1 cellular context compared by ENCODE assay signal in the genomic region with DNA sequence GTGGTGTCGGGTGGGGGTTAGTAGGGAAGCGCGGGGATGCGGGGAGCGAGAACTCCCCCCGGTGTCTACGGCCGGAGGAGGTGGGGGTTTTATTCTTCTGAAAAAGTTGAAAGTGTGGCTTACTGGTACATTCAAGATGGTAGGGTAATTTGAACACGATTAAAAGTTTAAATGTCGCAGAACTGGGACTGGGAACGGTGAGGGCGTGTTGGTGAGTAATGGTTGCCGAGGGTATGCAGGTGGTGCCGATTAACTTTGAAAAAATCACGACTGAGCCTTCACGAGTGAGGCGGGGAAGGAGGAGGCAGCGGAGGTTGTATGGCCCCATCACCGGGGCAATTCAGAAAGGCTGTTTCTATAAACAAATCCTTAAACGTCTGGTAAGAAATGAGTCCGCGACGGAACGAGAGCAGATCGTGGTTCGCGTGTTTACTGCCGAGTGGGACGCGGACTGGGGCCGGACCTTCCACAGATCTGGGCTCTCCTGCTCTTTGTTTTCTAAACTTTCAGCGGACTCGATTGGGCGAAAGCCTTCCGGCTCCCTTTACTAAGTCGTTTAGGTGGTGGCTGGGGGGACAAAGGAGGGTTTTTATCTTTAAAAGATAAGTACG.
TF ChIP-seq lines count a peak whose summit lies in the region.

No MANE protein-coding gene starts in this region.

TF ChIP-seq in HEK293, 187 proteins besides CTCF, POLR2A, EP300 and RAD21 (continued from another document):
- TF ChIP-seq, protein P1, sequence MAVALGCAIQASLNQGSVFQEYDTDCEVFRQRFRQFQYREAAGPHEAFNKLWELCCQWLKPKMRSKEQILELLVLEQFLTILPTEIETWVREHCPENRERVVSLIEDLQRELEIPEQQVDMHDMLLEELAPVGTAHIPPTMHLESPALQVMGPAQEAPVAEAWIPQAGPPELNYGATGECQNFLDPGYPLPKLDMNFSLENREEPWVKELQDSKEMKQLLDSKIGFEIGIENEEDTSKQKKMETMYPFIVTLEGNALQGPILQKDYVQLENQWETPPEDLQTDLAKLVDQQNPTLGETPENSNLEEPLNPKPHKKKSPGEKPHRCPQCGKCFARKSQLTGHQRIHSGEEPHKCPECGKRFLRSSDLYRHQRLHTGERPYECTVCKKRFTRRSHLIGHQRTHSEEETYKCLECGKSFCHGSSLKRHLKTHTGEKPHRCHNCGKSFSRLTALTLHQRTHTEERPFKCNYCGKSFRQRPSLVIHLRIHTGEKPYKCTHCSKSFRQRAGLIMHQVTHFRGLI (tag by site-specific recombination; IDR thresholded peaks at IDR 0.05): no peak
- TF ChIP-seq ZNF529 (tag by site-specific recombination; IDR thresholded peaks at IDR 0.05; ENCODE audit: insufficient replicate concordance) (no peak), ZNF623 (tag by site-specific recombination; IDR thresholded peaks at IDR 0.05) (no peak), ZSCAN23 (tag by site-specific recombination; IDR thresholded peaks at IDR 0.05) (peak; percentile 15; the same call in 1 of the 2 replicates), SCRT2 (tag by site-specific recombination; IDR thresholded peaks at IDR 0.05) (no peak), YY1 (tag by site-specific recombination; IDR thresholded peaks at IDR 0.05) (peak; percentile 37; the same call in 1 of the 2 replicates), ZFP69B (tag by site-specific recombination; IDR thresholded peaks at IDR 0.05) (peak; percentile 8; the same call in 1 of the 2 replicates), ZNF211 (tag by site-specific recombination; IDR thresholded peaks at IDR 0.05; ENCODE audit: low read depth) (no peak), ZNF169 (tag by site-specific recombination; IDR thresholded peaks at IDR 0.05) (no peak), ZNF366 (tag by site-specific recombination; conservative IDR thresholded peaks at IDR 0.05) (no peak), GLIS1 (tag by site-specific recombination; IDR thresholded peaks at IDR 0.05) (no peak), KLF10 (tag by site-specific recombination; IDR thresholded peaks at IDR 0.05) (no peak), ZNF24 (tag by site-specific recombination; IDR thresholded peaks at IDR 0.05) (no peak), PRDM1 (tag by site-specific recombination; IDR thresholded peaks at IDR 0.05) (peak; percentile 88), GLIS2 (tag by site-specific recombination; IDR thresholded peaks at IDR 0.05) (no peak), ZNF404 (tag by site-specific recombination; IDR thresholded peaks at IDR 0.05) (no peak), ZNF48 (tag by site-specific recombination; IDR thresholded peaks at IDR 0.05) (no peak), MZF1 (tag by site-specific recombination; IDR thresholded peaks at IDR 0.05; ENCODE audit: borderline replicate concordance) (peak; percentile 95), ZNF777 (tag by site-specific recombination; IDR thresholded peaks at IDR 0.05; ENCODE audit: borderline replicate concordance) (no peak), ZEB2 (tag by site-specific recombination; IDR thresholded peaks at IDR 0.05) (peak; percentile 45; the same call in 1 of the 2 replicates), GFI1B (tag by site-specific recombination; IDR thresholded peaks at IDR 0.05) (0 out of 2 replicates have a peak, but pooled peaks have one; percentile 29), ZFP37 (tag by site-specific recombination; IDR thresholded peaks at IDR 0.05) (no peak), BCL11B (tag by site-specific recombination; IDR thresholded peaks at IDR 0.05; ENCODE audit: low read depth) (no peak), GLI2 (tag by site-specific recombination; IDR thresholded peaks at IDR 0.05; ENCODE audit: borderline replicate concordance, low read depth) (no peak), YY2 (tag by site-specific recombination; IDR thresholded peaks at IDR 0.05) (no peak), ZNF175 (tag by site-specific recombination; IDR thresholded peaks at IDR 0.05) (no peak), ZNF677 (tag by site-specific recombination; IDR thresholded peaks at IDR 0.05) (no peak), ZNF2 (tag by site-specific recombination; IDR thresholded peaks at IDR 0.05) (0 out of 2 replicates have a peak, but pooled peaks have one; percentile 9), ZNF202 (tag by site-specific recombination; IDR thresholded peaks at IDR 0.05; ENCODE audit: borderline replicate concordance) (no peak), ZNF335 (tag by site-specific recombination; conservative IDR thresholded peaks at IDR 0.05) (0 out of 2 replicates have a peak, but pooled peaks have one; percentile 58), ZBTB7A (tag by site-specific recombination; IDR thresholded peaks at IDR 0.05; ENCODE audit: low read depth) (no peak), ZNF600 (tag by site-specific recombination; IDR thresholded peaks at IDR 0.05) (peak; percentile 7; the same call in 1 of the 2 replicates), ZNF223 (tag by site-specific recombination; IDR thresholded peaks at IDR 0.05) (no peak), ZNF146 (tag by site-specific recombination; IDR thresholded peaks at IDR 0.05) (no peak), ZNF555 (tag by site-specific recombination; conservative IDR thresholded peaks at IDR 0.05) (no peak)
- TF ChIP-seq, protein P2, sequence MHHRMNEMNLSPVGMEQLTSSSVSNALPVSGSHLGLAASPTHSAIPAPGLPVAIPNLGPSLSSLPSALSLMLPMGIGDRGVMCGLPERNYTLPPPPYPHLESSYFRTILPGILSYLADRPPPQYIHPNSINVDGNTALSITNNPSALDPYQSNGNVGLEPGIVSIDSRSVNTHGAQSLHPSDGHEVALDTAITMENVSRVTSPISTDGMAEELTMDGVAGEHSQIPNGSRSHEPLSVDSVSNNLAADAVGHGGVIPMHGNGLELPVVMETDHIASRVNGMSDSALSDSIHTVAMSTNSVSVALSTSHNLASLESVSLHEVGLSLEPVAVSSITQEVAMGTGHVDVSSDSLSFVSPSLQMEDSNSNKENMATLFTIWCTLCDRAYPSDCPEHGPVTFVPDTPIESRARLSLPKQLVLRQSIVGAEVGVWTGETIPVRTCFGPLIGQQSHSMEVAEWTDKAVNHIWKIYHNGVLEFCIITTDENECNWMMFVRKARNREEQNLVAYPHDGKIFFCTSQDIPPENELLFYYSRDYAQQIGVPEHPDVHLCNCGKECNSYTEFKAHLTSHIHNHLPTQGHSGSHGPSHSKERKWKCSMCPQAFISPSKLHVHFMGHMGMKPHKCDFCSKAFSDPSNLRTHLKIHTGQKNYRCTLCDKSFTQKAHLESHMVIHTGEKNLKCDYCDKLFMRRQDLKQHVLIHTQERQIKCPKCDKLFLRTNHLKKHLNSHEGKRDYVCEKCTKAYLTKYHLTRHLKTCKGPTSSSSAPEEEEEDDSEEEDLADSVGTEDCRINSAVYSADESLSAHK (tag by site-specific recombination; IDR thresholded peaks at IDR 0.05): peak; percentile 94
- TF ChIP-seq, protein P3, sequence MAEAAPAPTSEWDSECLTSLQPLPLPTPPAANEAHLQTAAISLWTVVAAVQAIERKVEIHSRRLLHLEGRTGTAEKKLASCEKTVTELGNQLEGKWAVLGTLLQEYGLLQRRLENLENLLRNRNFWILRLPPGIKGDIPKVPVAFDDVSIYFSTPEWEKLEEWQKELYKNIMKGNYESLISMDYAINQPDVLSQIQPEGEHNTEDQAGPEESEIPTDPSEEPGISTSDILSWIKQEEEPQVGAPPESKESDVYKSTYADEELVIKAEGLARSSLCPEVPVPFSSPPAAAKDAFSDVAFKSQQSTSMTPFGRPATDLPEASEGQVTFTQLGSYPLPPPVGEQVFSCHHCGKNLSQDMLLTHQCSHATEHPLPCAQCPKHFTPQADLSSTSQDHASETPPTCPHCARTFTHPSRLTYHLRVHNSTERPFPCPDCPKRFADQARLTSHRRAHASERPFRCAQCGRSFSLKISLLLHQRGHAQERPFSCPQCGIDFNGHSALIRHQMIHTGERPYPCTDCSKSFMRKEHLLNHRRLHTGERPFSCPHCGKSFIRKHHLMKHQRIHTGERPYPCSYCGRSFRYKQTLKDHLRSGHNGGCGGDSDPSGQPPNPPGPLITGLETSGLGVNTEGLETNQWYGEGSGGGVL (tag by site-specific recombination; IDR thresholded peaks at IDR 0.05): no peak
- TF ChIP-seq, protein P4, sequence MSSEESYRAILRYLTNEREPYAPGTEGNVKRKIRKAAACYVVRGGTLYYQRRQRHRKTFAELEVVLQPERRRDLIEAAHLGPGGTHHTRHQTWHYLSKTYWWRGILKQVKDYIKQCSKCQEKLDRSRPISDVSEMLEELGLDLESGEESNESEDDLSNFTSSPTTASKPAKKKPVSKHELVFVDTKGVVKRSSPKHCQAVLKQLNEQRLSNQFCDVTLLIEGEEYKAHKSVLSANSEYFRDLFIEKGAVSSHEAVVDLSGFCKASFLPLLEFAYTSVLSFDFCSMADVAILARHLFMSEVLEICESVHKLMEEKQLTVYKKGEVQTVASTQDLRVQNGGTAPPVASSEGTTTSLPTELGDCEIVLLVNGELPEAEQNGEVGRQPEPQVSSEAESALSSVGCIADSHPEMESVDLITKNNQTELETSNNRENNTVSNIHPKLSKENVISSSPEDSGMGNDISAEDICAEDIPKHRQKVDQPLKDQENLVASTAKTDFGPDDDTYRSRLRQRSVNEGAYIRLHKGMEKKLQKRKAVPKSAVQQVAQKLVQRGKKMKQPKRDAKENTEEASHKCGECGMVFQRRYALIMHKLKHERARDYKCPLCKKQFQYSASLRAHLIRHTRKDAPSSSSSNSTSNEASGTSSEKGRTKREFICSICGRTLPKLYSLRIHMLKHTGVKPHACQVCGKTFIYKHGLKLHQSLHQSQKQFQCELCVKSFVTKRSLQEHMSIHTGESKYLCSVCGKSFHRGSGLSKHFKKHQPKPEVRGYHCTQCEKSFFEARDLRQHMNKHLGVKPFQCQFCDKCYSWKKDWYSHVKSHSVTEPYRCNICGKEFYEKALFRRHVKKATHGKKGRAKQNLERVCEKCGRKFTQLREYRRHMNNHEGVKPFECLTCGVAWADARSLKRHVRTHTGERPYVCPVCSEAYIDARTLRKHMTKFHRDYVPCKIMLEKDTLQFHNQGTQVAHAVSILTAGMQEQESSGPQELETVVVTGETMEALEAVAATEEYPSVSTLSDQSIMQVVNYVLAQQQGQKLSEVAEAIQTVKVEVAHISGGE (tag by site-specific recombination; conservative IDR thresholded peaks at IDR 0.05; ENCODE audit: low read depth): peak; percentile 37; the same call in 1 of the 2 replicates
- TF ChIP-seq, protein P5, sequence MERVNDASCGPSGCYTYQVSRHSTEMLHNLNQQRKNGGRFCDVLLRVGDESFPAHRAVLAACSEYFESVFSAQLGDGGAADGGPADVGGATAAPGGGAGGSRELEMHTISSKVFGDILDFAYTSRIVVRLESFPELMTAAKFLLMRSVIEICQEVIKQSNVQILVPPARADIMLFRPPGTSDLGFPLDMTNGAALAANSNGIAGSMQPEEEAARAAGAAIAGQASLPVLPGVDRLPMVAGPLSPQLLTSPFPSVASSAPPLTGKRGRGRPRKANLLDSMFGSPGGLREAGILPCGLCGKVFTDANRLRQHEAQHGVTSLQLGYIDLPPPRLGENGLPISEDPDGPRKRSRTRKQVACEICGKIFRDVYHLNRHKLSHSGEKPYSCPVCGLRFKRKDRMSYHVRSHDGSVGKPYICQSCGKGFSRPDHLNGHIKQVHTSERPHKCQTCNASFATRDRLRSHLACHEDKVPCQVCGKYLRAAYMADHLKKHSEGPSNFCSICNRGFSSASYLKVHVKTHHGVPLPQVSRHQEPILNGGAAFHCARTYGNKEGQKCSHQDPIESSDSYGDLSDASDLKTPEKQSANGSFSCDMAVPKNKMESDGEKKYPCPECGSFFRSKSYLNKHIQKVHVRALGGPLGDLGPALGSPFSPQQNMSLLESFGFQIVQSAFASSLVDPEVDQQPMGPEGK (tag by site-specific recombination; IDR thresholded peaks at IDR 0.05): peak; percentile 88
- TF ChIP-seq, protein P6, sequence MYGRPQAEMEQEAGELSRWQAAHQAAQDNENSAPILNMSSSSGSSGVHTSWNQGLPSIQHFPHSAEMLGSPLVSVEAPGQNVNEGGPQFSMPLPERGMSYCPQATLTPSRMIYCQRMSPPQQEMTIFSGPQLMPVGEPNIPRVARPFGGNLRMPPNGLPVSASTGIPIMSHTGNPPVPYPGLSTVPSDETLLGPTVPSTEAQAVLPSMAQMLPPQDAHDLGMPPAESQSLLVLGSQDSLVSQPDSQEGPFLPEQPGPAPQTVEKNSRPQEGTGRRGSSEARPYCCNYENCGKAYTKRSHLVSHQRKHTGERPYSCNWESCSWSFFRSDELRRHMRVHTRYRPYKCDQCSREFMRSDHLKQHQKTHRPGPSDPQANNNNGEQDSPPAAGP (tag by site-specific recombination; IDR thresholded peaks at IDR 0.05): no peak
- TF ChIP-seq, protein P7, sequence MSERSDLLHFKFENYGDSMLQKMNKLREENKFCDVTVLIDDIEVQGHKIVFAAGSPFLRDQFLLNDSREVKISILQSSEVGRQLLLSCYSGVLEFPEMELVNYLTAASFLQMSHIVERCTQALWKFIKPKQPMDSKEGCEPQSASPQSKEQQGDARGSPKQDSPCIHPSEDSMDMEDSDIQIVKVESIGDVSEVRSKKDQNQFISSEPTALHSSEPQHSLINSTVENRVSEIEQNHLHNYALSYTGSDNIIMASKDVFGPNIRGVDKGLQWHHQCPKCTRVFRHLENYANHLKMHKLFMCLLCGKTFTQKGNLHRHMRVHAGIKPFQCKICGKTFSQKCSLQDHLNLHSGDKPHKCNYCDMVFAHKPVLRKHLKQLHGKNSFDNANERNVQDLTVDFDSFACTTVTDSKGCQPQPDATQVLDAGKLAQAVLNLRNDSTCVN (tag by site-specific recombination; optimal IDR thresholded peaks at IDR 0.05): no peak
- TF ChIP-seq, protein P8, sequence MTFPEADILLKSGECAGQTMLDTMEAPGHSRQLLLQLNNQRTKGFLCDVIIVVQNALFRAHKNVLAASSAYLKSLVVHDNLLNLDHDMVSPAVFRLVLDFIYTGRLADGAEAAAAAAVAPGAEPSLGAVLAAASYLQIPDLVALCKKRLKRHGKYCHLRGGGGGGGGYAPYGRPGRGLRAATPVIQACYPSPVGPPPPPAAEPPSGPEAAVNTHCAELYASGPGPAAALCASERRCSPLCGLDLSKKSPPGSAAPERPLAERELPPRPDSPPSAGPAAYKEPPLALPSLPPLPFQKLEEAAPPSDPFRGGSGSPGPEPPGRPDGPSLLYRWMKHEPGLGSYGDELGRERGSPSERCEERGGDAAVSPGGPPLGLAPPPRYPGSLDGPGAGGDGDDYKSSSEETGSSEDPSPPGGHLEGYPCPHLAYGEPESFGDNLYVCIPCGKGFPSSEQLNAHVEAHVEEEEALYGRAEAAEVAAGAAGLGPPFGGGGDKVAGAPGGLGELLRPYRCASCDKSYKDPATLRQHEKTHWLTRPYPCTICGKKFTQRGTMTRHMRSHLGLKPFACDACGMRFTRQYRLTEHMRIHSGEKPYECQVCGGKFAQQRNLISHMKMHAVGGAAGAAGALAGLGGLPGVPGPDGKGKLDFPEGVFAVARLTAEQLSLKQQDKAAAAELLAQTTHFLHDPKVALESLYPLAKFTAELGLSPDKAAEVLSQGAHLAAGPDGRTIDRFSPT (tag by site-specific recombination; IDR thresholded peaks at IDR 0.05): no peak
